In the genomic region with DNA sequence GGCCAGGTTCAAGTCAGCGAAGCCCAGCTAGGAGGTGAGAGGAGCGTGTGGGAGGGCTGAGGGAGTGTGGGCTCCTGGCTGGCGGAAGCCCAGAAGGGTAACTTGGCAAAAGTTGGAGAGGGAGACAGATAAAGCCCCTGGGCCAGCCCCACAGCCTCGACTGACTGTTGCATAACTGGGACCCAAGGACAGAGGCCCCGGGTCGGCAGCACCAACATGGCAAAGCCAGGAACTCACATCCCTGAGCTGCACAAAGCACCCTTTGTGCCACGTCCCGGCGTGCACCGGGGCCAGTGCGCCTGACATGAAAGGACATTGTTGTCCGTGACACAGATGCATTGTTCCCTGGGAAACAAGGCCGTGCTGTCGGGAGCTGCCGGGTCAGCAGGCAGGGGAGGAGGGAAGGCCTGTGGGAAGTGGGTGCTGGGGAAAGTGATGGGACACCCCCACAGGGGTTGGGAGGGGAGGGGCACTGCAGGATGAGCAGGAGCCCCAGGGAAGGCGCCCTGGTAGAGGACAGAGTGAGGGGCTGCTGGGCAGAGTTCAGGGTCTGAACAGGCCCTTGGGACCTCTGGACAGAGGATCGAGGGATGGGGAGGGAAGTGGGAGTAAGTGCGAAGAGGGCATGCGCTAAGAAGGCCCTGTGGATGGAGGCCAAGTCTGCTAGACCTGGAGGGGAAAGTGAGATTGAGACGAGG, we compare ENCODE assay signal across 14 cellular contexts. TPM values are rescaled to one million over a fixed set of nuclear protein-coding genes. Genes with fewer than 3 reads are reported as not detected.
DNase-seq lines count a peak whose midpoint lies in the region; ATAC-seq and TF ChIP-seq lines count a peak whose summit lies in the region.
"Had no signal": no experiment of that assay in that cellular context is flagged by ENCODE, and none has a peak within 500 bp of the region (broad histone marks: within the 10 kb centered on the region; RNA-seq: fewer than 3 reads in every experiment).

No MANE protein-coding gene starts in this region.

- no peaks in the 10 kb centered on the region for H3K9me3 ChIP-seq in heart left ventricle
- H3K9me3 ChIP-seq: left lung had no signal

- no peaks in the 10 kb centered on the region for H3K27me3 ChIP-seq in heart left ventricle
- H3K27me3 ChIP-seq: left lung had no signal

- H3K4me3 ChIP-seq in heart left ventricle: peak overlapping the region in 4 of 12 donors; percentile 4 to 27 (median 20)
- H3K4me3 ChIP-seq: left lung had no signal

- H3K4me1 Mint-ChIP-seq in activated naive CD8-positive, alpha-beta T cell treated with anti-CD3 and anti-CD28 coated beads, Interleukin-2, amount 10 ng/mL, durations not matched to agents 7 days and 5 days: peaks cover 46% of the 10 kb centered on the region

- no peak for TF ChIP-seq POLR2A in heart left ventricle (IDR thresholded peaks at IDR 0.05)

- H3K27ac Mint-ChIP-seq in activated naive CD8-positive, alpha-beta T cell treated with anti-CD3 and anti-CD28 coated beads, Interleukin-2, amount 10 ng/mL, durations not matched to agents 7 days and 5 days: peak overlapping the region; percentile 74

- H3K9me3 Mint-ChIP-seq in activated naive CD8-positive, alpha-beta T cell treated with anti-CD3 and anti-CD28 coated beads, Interleukin-2, amount 10 ng/mL, durations not matched to agents 7 days and 5 days: no peaks in the 10 kb centered on the region

- POLR2A ChIA-PET in activated naive CD8-positive, alpha-beta T cell treated with anti-CD3 and anti-CD28 coated beads, Interleukin-2, amount 10 ng/mL, durations not matched to agents 7 days and 5 days (lab: Charles Lee): interaction anchor here (1.6 kb wide), 1 partner anchor 31 kb away, joined by 5 read pairs; no protein-coding TSS in a partner anchor

- peaks cover 0 to 1% (median 0%) of the 10 kb centered on the region in 9 donors for H3K36me3 ChIP-seq in heart left ventricle
- H3K36me3 ChIP-seq: left lung had no signal

- intact Hi-C loops in heart left ventricle (cut with DNase I): no loop called here

- no peak for ATAC-seq in activated naive CD8-positive, alpha-beta T cell treated with anti-CD3 and anti-CD28 coated beads, Interleukin-2, amount 10 ng/mL, durations not matched to agents 7 days and 5 days (ENCODE audit: low read depth)
- ATAC-seq in heart left ventricle: peak; percentile 56 to 82 (median 68)
- ATAC-seq in HG03521 (IDR thresholded peaks at IDR 0.05; ENCODE audit: unreplicated experiment): no peak
- no peak for ATAC-seq in HG03460 (IDR thresholded peaks at IDR 0.05; ENCODE audit: unreplicated experiment)
- ATAC-seq in GM19452 (IDR thresholded peaks at IDR 0.05; ENCODE audit: unreplicated experiment): no peak
- ATAC-seq: left lung had no signal

- peak overlapping the region; percentile 50 for H3K4me3 Mint-ChIP-seq in activated naive CD8-positive, alpha-beta T cell treated with anti-CD3 and anti-CD28 coated beads, Interleukin-2, amount 10 ng/mL, durations not matched to agents 7 days and 5 days

- peaks cover 17% of the 10 kb centered on the region for H3K36me3 Mint-ChIP-seq in activated naive CD8-positive, alpha-beta T cell treated with anti-CD3 and anti-CD28 coated beads, Interleukin-2, amount 10 ng/mL, durations not matched to agents 7 days and 5 days

- H3K4me1 ChIP-seq in heart left ventricle: peaks cover 0 to 91% (median 53%) of the 10 kb centered on the region in 12 donors

- peak overlapping the region; percentile 53 to 90 (median 80) for H3K27ac ChIP-seq in heart left ventricle
- H3K27ac ChIP-seq: left lung had no signal

- no peaks in the 10 kb centered on the region for H3K27me3 Mint-ChIP-seq in activated naive CD8-positive, alpha-beta T cell treated with anti-CD3 and anti-CD28 coated beads, Interleukin-2, amount 10 ng/mL, durations not matched to agents 7 days and 5 days

- no peak for TF ChIP-seq CTCF in heart left ventricle (IDR thresholded peaks at IDR 0.05)

- DNase-seq in HuH-7 (ENCODE audit: low spot score) (peak; percentile 72), heart left ventricle (peak in 4 of 5 donors; percentile 65 to 78 (median 72)), putamen (ENCODE audit: low spot score) (peak; percentile 98), DMS79 (lab: John Stamatoyannopoulos, UW) (no peak)
- no peak for DNase-seq in activated naive CD8-positive, alpha-beta T cell treated with anti-CD3 and anti-CD28 coated beads, Interleukin-2, amount 10 ng/mL, durations not matched to agents 7 days and 5 days
- DNase-seq: activated effector memory CD4-positive, alpha-beta T cell treated with Interleukin-2 at 50 U/mL for 16 hours; DND-41; HCEC 1CT; NCI-H2081 treated with DMSO at 0.1 percent for 48 hours; stimulated activated naive CD4-positive, alpha-beta T cell treated with Interleukin-2 at 50 U/mL for 16 hours had no signal

- 32 to 43% (median 36%) methylated on average over 20 of the region's 20 CpGs for WGBS in heart left ventricle, 4 donors

RNA-seq across cellular contexts. Expression of a gene that starts 13.0 kb away (rescaled TPM):
- 10 to 100 TPM; 49.2 to 54.2 TPM for total RNA-seq in activated naive CD8-positive, alpha-beta T cell treated with anti-CD3 and anti-CD28 coated beads, Interleukin-2, amount 10 ng/mL, durations not matched to agents 7 days and 5 days
- 10 to 100 TPM in 7 of 9 donors, 1 to 10 TPM in 2; 7.2 to 19.5 (median 11.7) TPM for total RNA-seq in heart left ventricle
- polyA plus RNA-seq in heart left ventricle: 10 to 100 TPM; 15.3 to 31.7 TPM

RNA-seq across cellular contexts. Expression of a gene that starts 20.1 kb away (rescaled TPM):
- total RNA-seq in activated naive CD8-positive, alpha-beta T cell treated with anti-CD3 and anti-CD28 coated beads, Interleukin-2, amount 10 ng/mL, durations not matched to agents 7 days and 5 days: 1 to 10 TPM; 1.5 to 1.9 TPM
- under 1 TPM in 7 of 9 donors, not detected in 2; 0.33 to 0.77 (median 0.51) TPM for total RNA-seq in heart left ventricle
- under 1 TPM; 0.12 to 0.15 TPM for polyA plus RNA-seq in heart left ventricle

RNA-seq across cellular contexts. Expression of a gene that starts 30.1 kb away (rescaled TPM):
- 100 to 1,000 TPM; 329 to 366 TPM for total RNA-seq in activated naive CD8-positive, alpha-beta T cell treated with anti-CD3 and anti-CD28 coated beads, Interleukin-2, amount 10 ng/mL, durations not matched to agents 7 days and 5 days
- total RNA-seq in heart left ventricle: 10 to 100 TPM in 7 of 9 donors, 1 to 10 TPM in 2; 5.4 to 45.2 (median 24.1) TPM
- polyA plus RNA-seq in heart left ventricle: 10 to 100 TPM in 1 of 2 donors, 1 to 10 TPM in 1; 9.2 to 10.4 TPM

RNA-seq across cellular contexts. Expression of a gene that starts 33.8 kb away (rescaled TPM):
- 10 to 100 TPM; 51.1 to 59.5 TPM for total RNA-seq in activated naive CD8-positive, alpha-beta T cell treated with anti-CD3 and anti-CD28 coated beads, Interleukin-2, amount 10 ng/mL, durations not matched to agents 7 days and 5 days
- 10 to 100 TPM; 28.3 to 66.1 (median 42.6) TPM for total RNA-seq in heart left ventricle
- polyA plus RNA-seq in heart left ventricle: 10 to 100 TPM; 17.0 to 72.0 TPM

RNA-seq across cellular contexts. Expression of a gene that starts 51.3 kb away (rescaled TPM):
- total RNA-seq in activated naive CD8-positive, alpha-beta T cell treated with anti-CD3 and anti-CD28 coated beads, Interleukin-2, amount 10 ng/mL, durations not matched to agents 7 days and 5 days: 100 to 1,000 TPM; 105 to 112 TPM
- 10 to 100 TPM; 28.4 to 75.9 (median 45.6) TPM for total RNA-seq in heart left ventricle
- 10 to 100 TPM; 35.7 to 37.5 TPM for polyA plus RNA-seq in heart left ventricle

Comparison
In these comparisons a context has a peak if more than half of its experiments do, and no peak if none do; other contexts are left out.
1. DNase-seq: peak in HuH-7 (single experiment), heart left ventricle (4 of 5) and putamen (single experiment); none in activated naive CD8-positive, alpha-beta T cell treated with anti-CD3 and anti-CD28 coated beads, Interleukin-2, amount 10 ng/mL, durations not matched to agents 7 days and 5 days (single experiment) and DMS79 (single experiment).
2. ATAC-seq: peak in heart left ventricle (4 of 4); none in activated naive CD8-positive, alpha-beta T cell treated with anti-CD3 and anti-CD28 coated beads, Interleukin-2, amount 10 ng/mL, durations not matched to agents 7 days and 5 days (single experiment), HG03521 (single experiment), HG03460 (single experiment) and GM19452 (single experiment).
3. RNA of a gene that starts 30.1 kb away (total RNA-seq): 329 to 366 TPM in activated naive CD8-positive, alpha-beta T cell treated with anti-CD3 and anti-CD28 coated beads, Interleukin-2, amount 10 ng/mL, durations not matched to agents 7 days and 5 days; 5.4 to 45.2 TPM in heart left ventricle; every median in the first group is over 4 times any median in the second.